Comparison of ENCODE assay signal across 9 cellular contexts in the genomic region with DNA sequence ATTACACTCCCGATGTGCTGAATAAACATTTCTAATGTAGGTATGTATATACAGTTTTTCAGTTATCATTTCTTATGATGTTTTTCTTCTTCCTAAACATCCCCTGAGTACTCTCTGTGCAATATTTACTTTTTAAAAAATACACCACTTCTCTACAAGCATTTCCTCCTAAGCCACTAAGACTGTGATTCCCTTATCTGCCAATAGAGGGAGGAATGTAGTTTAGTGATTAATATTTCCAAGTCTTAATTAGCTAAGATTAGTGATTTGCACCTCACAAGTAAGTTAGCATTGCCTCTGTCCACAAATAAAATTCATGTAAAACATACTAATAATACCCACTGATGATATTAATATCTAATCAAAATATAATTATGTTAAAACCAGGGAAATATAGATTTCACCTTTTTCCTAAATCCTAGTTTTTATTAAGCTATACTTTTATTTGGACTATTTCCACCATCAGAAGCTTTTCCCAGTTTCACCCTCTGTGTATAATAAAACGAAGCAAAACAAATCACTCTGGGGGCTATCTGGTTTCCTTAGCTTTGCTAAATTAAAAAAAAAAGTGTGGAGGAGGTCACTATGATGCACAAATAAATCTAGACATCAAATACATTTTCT.
A peak's percentile ranks its signal among the peaks of the same experiment; 100 is the strongest.
DNase-seq lines count a peak whose midpoint lies in the region; ATAC-seq and TF ChIP-seq lines count a peak whose summit lies in the region.
"Had no signal": no experiment of that assay in that cellular context is flagged by ENCODE, and none has a peak within 500 bp of the region (broad histone marks: within the 10 kb centered on the region; RNA-seq: fewer than 3 reads in every experiment).

No MANE protein-coding gene starts in this region.

- no peaks in the 10 kb centered on the region for H3K4me1 Mint-ChIP-seq in CD14-positive monocyte
- H3K4me1 Mint-ChIP-seq in activated T-cell treated with anti-CD3 and anti-CD28 coated beads, Interleukin-2, amount 50 U/mL, for 4 hours (ENCODE audit: low read depth): no peaks in the 10 kb centered on the region
- no peaks in the 10 kb centered on the region for H3K4me1 Mint-ChIP-seq in T-helper 2 cell treated with Interferon-gamma antibody and Interleukin-4, amounts not matched to agents 5 μg/mL and 100 μg/mL, for 36 hours (ENCODE audit: low read depth)

- peaks cover 0 to 1% (median 0%) of the 10 kb centered on the region in 3 donors for H3K27me3 Mint-ChIP-seq in CD14-positive monocyte (ENCODE audit: low read depth in 3 of 3)
- H3K27me3 Mint-ChIP-seq in activated T-cell treated with anti-CD3 and anti-CD28 coated beads, Interleukin-2, amount 50 U/mL, for 4 hours (ENCODE audit: low read depth): no peaks in the 10 kb centered on the region
- no peaks in the 10 kb centered on the region for H3K27me3 Mint-ChIP-seq in T-helper 2 cell treated with Interferon-gamma antibody and Interleukin-4, amounts not matched to agents 5 μg/mL and 100 μg/mL, for 36 hours (ENCODE audit: low read depth)

- H3K27ac ChIP-seq in left lung: no peak overlapping the region

- H3K36me3 ChIP-seq in left lung: no peaks in the 10 kb centered on the region

- TF ChIP-seq CTCF in CD14-positive monocyte (IDR thresholded peaks at IDR 0.05): peak; percentile 33
- TF ChIP-seq CTCF in left lung (IDR thresholded peaks at IDR 0.05): peak; percentile 41 to 56

- H3K9me3 ChIP-seq in left lung: no peaks in the 10 kb centered on the region

- no peak overlapping the region for H3K4me3 Mint-ChIP-seq in CD14-positive monocyte
- H3K4me3 Mint-ChIP-seq in activated T-cell treated with anti-CD3 and anti-CD28 coated beads, Interleukin-2, amount 50 U/mL, for 4 hours: no peak overlapping the region
- no peak overlapping the region for H3K4me3 Mint-ChIP-seq in T-helper 2 cell treated with Interferon-gamma antibody and Interleukin-4, amounts not matched to agents 5 μg/mL and 100 μg/mL, for 36 hours

- no peaks in the 10 kb centered on the region for H3K27me3 ChIP-seq in left lung

- DNase-seq in CD14-positive monocyte (ENCODE audit: low spot score) (no peak), amniotic epithelial cell (ENCODE audit: low read depth) (peak; percentile 22), left lung (no peak), hypothalamus (lab: John Stamatoyannopoulos, UW) (no peak)
- no peak for DNase-seq in activated T-cell treated with anti-CD3 and anti-CD28 coated beads, Interleukin-2, amount 50 U/mL, for 4 hours
- no peak for DNase-seq in activated CD4-positive, alpha-beta T cell treated with anti-CD3 and anti-CD28 coated beads, Interleukin-2, amount 50 U/mL, for 48 hours
- no peak for DNase-seq in T-helper 2 cell treated with Interferon-gamma antibody and Interleukin-4, amounts not matched to agents 5 μg/mL and 100 μg/mL, for 36 hours (ENCODE audit: low spot score)
- DNase-seq: NCI-H774 had no signal

- no peaks in the 10 kb centered on the region for H3K36me3 Mint-ChIP-seq in CD14-positive monocyte
- no peaks in the 10 kb centered on the region for H3K36me3 Mint-ChIP-seq in activated T-cell treated with anti-CD3 and anti-CD28 coated beads, Interleukin-2, amount 50 U/mL, for 4 hours (ENCODE audit: insufficient read depth)
- H3K36me3 Mint-ChIP-seq in T-helper 2 cell treated with Interferon-gamma antibody and Interleukin-4, amounts not matched to agents 5 μg/mL and 100 μg/mL, for 36 hours (ENCODE audit: low read depth): no peaks in the 10 kb centered on the region

- H3K9me3 Mint-ChIP-seq in CD14-positive monocyte: peaks cover 0 to 2% (median 0%) of the 10 kb centered on the region in 7 donors
- H3K9me3 Mint-ChIP-seq in activated T-cell treated with anti-CD3 and anti-CD28 coated beads, Interleukin-2, amount 50 U/mL, for 4 hours: peaks cover 3% of the 10 kb centered on the region
- H3K9me3 Mint-ChIP-seq in T-helper 2 cell treated with Interferon-gamma antibody and Interleukin-4, amounts not matched to agents 5 μg/mL and 100 μg/mL, for 36 hours: no peaks in the 10 kb centered on the region

- H3K4me3 ChIP-seq in left lung: no peak overlapping the region

- ATAC-seq in HG02884 (IDR thresholded peaks at IDR 0.05; ENCODE audit: unreplicated experiment) (peak; percentile 55), left lung (peak; percentile 71)
- ATAC-seq in activated T-cell treated with anti-CD3 and anti-CD28 coated beads, Interleukin-2, amount 50 U/mL, for 4 hours: no peak

- H3K27ac Mint-ChIP-seq in CD14-positive monocyte: no peak overlapping the region
- H3K27ac Mint-ChIP-seq in T-helper 2 cell treated with Interferon-gamma antibody and Interleukin-4, amounts not matched to agents 5 μg/mL and 100 μg/mL, for 36 hours: no peak overlapping the region

- intact Hi-C loops in CD14-positive monocyte (cut with micrococcal nuclease) (no loop called here), left lung (cut with DNase I) (no loop called here)

- H3K4me1 ChIP-seq in left lung: no peaks in the 10 kb centered on the region

Comparison
In these comparisons a context has a peak if more than half of its experiments do, and no peak if none do; other contexts are left out.
1. ATAC-seq: peak in HG02884 (single experiment) and left lung (single experiment); none in activated T-cell treated with anti-CD3 and anti-CD28 coated beads, Interleukin-2, amount 50 U/mL, for 4 hours (0 of 2).